Comparison of ENCODE assay signal across 2 cellular contexts in the genomic region with DNA sequence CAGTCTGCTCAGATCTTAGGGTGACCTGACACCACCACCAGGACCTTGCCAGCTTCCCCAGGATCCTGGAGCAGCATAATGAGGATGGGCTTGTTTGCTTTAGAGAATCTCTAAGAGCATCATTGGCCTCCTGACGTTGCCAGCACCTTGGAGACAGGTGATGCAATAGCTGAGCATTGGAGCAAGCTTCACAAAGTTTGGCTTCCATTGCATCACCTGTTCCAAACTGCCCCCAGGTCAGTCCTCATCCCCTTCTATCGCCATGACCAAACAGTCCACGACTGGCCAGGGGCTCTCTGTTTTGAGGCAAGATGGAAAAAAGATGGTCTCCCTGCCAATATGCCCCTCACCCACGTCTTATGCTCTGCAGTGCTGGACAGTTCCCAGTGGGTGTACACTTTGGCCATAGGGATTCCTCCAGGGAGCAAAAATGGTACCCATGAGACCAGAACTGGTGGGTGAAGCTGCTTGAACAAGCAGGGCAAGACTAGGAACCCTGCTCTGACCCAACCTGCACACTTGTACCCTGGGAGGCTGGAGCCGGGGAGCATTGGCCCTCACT.
TF ChIP-seq lines count a peak whose summit lies in the region.

No MANE protein-coding gene starts in this region.

TF ChIP-seq in HCT116, 20 proteins besides CTCF, POLR2A, EP300 and RAD21:
- TF ChIP-seq FOSL1 (IDR thresholded peaks at IDR 0.05; ENCODE audit: low read depth) (no peak), EGR1 (IDR thresholded peaks at IDR 0.05; ENCODE audit: low read depth) (no peak), ZNF274 (IDR thresholded peaks at IDR 0.05; ENCODE audit: low read depth, low read length) (no peak), TCF7L2 (IDR thresholded peaks at IDR 0.05; ENCODE audit: borderline replicate concordance, extremely low read depth, insufficient read depth, insufficient read length) (no peak), POLR2AphosphoS5 (IDR thresholded peaks at IDR 0.05; ENCODE audit: low read depth, low read length) (no peak), CEBPB (IDR thresholded peaks at IDR 0.05; ENCODE audit: low read depth) (no peak)
- TF ChIP-seq, protein P1, sequence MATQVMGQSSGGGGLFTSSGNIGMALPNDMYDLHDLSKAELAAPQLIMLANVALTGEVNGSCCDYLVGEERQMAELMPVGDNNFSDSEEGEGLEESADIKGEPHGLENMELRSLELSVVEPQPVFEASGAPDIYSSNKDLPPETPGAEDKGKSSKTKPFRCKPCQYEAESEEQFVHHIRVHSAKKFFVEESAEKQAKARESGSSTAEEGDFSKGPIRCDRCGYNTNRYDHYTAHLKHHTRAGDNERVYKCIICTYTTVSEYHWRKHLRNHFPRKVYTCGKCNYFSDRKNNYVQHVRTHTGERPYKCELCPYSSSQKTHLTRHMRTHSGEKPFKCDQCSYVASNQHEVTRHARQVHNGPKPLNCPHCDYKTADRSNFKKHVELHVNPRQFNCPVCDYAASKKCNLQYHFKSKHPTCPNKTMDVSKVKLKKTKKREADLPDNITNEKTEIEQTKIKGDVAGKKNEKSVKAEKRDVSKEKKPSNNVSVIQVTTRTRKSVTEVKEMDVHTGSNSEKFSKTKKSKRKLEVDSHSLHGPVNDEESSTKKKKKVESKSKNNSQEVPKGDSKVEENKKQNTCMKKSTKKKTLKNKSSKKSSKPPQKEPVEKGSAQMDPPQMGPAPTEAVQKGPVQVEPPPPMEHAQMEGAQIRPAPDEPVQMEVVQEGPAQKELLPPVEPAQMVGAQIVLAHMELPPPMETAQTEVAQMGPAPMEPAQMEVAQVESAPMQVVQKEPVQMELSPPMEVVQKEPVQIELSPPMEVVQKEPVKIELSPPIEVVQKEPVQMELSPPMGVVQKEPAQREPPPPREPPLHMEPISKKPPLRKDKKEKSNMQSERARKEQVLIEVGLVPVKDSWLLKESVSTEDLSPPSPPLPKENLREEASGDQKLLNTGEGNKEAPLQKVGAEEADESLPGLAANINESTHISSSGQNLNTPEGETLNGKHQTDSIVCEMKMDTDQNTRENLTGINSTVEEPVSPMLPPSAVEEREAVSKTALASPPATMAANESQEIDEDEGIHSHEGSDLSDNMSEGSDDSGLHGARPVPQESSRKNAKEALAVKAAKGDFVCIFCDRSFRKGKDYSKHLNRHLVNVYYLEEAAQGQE (IDR thresholded peaks at IDR 0.05; ENCODE audit: low read depth), result peak; percentile 45

TF ChIP-seq in K562, 482 proteins besides CTCF, POLR2A, EP300 and RAD21 (continues in another document):
- TF ChIP-seq, protein P2, sequence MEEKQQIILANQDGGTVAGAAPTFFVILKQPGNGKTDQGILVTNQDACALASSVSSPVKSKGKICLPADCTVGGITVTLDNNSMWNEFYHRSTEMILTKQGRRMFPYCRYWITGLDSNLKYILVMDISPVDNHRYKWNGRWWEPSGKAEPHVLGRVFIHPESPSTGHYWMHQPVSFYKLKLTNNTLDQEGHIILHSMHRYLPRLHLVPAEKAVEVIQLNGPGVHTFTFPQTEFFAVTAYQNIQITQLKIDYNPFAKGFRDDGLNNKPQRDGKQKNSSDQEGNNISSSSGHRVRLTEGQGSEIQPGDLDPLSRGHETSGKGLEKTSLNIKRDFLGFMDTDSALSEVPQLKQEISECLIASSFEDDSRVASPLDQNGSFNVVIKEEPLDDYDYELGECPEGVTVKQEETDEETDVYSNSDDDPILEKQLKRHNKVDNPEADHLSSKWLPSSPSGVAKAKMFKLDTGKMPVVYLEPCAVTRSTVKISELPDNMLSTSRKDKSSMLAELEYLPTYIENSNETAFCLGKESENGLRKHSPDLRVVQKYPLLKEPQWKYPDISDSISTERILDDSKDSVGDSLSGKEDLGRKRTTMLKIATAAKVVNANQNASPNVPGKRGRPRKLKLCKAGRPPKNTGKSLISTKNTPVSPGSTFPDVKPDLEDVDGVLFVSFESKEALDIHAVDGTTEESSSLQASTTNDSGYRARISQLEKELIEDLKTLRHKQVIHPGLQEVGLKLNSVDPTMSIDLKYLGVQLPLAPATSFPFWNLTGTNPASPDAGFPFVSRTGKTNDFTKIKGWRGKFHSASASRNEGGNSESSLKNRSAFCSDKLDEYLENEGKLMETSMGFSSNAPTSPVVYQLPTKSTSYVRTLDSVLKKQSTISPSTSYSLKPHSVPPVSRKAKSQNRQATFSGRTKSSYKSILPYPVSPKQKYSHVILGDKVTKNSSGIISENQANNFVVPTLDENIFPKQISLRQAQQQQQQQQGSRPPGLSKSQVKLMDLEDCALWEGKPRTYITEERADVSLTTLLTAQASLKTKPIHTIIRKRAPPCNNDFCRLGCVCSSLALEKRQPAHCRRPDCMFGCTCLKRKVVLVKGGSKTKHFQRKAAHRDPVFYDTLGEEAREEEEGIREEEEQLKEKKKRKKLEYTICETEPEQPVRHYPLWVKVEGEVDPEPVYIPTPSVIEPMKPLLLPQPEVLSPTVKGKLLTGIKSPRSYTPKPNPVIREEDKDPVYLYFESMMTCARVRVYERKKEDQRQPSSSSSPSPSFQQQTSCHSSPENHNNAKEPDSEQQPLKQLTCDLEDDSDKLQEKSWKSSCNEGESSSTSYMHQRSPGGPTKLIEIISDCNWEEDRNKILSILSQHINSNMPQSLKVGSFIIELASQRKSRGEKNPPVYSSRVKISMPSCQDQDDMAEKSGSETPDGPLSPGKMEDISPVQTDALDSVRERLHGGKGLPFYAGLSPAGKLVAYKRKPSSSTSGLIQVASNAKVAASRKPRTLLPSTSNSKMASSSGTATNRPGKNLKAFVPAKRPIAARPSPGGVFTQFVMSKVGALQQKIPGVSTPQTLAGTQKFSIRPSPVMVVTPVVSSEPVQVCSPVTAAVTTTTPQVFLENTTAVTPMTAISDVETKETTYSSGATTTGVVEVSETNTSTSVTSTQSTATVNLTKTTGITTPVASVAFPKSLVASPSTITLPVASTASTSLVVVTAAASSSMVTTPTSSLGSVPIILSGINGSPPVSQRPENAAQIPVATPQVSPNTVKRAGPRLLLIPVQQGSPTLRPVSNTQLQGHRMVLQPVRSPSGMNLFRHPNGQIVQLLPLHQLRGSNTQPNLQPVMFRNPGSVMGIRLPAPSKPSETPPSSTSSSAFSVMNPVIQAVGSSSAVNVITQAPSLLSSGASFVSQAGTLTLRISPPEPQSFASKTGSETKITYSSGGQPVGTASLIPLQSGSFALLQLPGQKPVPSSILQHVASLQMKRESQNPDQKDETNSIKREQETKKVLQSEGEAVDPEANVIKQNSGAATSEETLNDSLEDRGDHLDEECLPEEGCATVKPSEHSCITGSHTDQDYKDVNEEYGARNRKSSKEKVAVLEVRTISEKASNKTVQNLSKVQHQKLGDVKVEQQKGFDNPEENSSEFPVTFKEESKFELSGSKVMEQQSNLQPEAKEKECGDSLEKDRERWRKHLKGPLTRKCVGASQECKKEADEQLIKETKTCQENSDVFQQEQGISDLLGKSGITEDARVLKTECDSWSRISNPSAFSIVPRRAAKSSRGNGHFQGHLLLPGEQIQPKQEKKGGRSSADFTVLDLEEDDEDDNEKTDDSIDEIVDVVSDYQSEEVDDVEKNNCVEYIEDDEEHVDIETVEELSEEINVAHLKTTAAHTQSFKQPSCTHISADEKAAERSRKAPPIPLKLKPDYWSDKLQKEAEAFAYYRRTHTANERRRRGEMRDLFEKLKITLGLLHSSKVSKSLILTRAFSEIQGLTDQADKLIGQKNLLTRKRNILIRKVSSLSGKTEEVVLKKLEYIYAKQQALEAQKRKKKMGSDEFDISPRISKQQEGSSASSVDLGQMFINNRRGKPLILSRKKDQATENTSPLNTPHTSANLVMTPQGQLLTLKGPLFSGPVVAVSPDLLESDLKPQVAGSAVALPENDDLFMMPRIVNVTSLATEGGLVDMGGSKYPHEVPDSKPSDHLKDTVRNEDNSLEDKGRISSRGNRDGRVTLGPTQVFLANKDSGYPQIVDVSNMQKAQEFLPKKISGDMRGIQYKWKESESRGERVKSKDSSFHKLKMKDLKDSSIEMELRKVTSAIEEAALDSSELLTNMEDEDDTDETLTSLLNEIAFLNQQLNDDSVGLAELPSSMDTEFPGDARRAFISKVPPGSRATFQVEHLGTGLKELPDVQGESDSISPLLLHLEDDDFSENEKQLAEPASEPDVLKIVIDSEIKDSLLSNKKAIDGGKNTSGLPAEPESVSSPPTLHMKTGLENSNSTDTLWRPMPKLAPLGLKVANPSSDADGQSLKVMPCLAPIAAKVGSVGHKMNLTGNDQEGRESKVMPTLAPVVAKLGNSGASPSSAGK (IDR thresholded peaks at IDR 0.05), result no peak
- TF ChIP-seq, protein P3, sequence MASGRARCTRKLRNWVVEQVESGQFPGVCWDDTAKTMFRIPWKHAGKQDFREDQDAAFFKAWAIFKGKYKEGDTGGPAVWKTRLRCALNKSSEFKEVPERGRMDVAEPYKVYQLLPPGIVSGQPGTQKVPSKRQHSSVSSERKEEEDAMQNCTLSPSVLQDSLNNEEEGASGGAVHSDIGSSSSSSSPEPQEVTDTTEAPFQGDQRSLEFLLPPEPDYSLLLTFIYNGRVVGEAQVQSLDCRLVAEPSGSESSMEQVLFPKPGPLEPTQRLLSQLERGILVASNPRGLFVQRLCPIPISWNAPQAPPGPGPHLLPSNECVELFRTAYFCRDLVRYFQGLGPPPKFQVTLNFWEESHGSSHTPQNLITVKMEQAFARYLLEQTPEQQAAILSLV (tag; IDR thresholded peaks at IDR 0.05), result 0 out of 2 replicates have a peak, but pooled peaks have one; percentile 14
- TF ChIP-seq, protein P4, sequence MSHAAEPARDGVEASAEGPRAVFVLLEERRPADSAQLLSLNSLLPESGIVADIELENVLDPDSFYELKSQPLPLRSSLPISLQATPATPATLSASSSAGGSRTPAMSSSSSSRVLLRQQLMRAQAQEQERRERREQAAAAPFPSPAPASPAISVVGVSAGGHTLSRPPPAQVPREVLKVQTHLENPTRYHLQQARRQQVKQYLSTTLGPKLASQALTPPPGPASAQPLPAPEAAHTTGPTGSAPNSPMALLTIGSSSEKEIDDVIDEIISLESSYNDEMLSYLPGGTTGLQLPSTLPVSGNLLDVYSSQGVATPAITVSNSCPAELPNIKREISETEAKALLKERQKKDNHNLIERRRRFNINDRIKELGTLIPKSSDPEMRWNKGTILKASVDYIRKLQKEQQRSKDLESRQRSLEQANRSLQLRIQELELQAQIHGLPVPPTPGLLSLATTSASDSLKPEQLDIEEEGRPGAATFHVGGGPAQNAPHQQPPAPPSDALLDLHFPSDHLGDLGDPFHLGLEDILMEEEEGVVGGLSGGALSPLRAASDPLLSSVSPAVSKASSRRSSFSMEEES (CRISPR knock-in tag; IDR thresholded peaks at IDR 0.05), result no peak
- no peak for TF ChIP-seq JUND (IDR thresholded peaks at IDR 0.05; ENCODE audit: borderline replicate concordance, low read depth, low read length)
- no peak for TF ChIP-seq JUND (tag; IDR thresholded peaks at IDR 0.05; ENCODE audit: borderline replicate concordance, low read depth, low read length)
- TF ChIP-seq LEF1 (IDR thresholded peaks at IDR 0.05), result no peak
- no peak for TF ChIP-seq KLF6 (CRISPR knock-in tag; IDR thresholded peaks at IDR 0.05; ENCODE audit: borderline replicate concordance)
- TF ChIP-seq BRCA1 (IDR thresholded peaks at IDR 0.05), result no peak
- no peak for TF ChIP-seq BRCA1 (CRISPR knock-in tag; IDR thresholded peaks at IDR 0.05)
- peak; percentile 13; the same call in 1 of the 2 replicates for TF ChIP-seq RFX1 (IDR thresholded peaks at IDR 0.05)
- no peak for TF ChIP-seq SMC3 (conservative IDR thresholded peaks at IDR 0.05; ENCODE audit: insufficient read depth, low read depth, low read length)
- TF ChIP-seq, protein P5, sequence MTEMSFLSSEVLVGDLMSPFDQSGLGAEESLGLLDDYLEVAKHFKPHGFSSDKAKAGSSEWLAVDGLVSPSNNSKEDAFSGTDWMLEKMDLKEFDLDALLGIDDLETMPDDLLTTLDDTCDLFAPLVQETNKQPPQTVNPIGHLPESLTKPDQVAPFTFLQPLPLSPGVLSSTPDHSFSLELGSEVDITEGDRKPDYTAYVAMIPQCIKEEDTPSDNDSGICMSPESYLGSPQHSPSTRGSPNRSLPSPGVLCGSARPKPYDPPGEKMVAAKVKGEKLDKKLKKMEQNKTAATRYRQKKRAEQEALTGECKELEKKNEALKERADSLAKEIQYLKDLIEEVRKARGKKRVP (CRISPR knock-in tag; IDR thresholded peaks at IDR 0.05), result 0 out of 2 replicates have a peak, but pooled peaks have one; percentile 33
- TF ChIP-seq MIER1 (IDR thresholded peaks at IDR 0.05; ENCODE audit: low read depth), result peak; percentile 57; the same call in 1 of the 2 replicates
- TF ChIP-seq CEBPB (tag; IDR thresholded peaks at IDR 0.05), result peak; percentile 85
- TF ChIP-seq, protein P6, sequence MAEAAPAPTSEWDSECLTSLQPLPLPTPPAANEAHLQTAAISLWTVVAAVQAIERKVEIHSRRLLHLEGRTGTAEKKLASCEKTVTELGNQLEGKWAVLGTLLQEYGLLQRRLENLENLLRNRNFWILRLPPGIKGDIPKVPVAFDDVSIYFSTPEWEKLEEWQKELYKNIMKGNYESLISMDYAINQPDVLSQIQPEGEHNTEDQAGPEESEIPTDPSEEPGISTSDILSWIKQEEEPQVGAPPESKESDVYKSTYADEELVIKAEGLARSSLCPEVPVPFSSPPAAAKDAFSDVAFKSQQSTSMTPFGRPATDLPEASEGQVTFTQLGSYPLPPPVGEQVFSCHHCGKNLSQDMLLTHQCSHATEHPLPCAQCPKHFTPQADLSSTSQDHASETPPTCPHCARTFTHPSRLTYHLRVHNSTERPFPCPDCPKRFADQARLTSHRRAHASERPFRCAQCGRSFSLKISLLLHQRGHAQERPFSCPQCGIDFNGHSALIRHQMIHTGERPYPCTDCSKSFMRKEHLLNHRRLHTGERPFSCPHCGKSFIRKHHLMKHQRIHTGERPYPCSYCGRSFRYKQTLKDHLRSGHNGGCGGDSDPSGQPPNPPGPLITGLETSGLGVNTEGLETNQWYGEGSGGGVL (CRISPR knock-in tag; IDR thresholded peaks at IDR 0.05), result no peak
